In the genomic region with DNA sequence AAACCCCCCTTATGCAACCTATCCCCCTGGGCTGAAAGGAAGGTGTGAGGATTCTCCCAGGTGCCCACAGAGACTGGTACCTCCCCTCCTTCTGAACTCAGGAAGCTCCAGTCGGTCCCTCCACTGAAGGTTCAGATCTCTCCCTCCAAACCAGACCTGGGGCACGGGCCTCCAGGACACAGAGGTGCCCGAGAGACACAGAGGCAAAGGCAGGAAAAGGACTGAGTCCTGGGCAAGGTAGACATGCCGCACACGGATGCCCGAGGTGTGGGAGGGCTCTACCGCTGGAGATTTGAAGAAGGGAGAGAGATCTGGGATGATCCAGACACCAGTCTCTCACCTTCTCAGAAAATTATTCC, we compare ENCODE assay signal across 13 cellular contexts. TPM values are rescaled to one million over a fixed set of nuclear protein-coding genes. Genes with fewer than 3 reads are reported as not detected.
A peak's percentile ranks its signal among the peaks of the same experiment; 100 is the strongest.
DNase-seq lines count a peak whose midpoint lies in the region; ATAC-seq and TF ChIP-seq lines count a peak whose summit lies in the region.
"Had no signal": no experiment of that assay in that cellular context is flagged by ENCODE, and none has a peak within 500 bp of the region (broad histone marks: within the 10 kb centered on the region; RNA-seq: fewer than 3 reads in every experiment).

No MANE protein-coding gene starts in this region.

- no peak overlapping the region for H3K4me3 ChIP-seq in mesendoderm (ENCODE audit: low read length)

- CTCF ChIA-PET in CD4-positive, alpha-beta T cell (lab: Charles Lee), result interaction anchor here (1.1 kb wide), 1 partner anchor 72 kb away, joined by 3 read pairs; no protein-coding TSS in a partner anchor
- CTCF ChIA-PET in RWPE1 (lab: Yijun Ruan, JAX), result interaction anchor here (0.6 to 1.0 kb wide), 2 partner anchors 38 to 46 kb away, joined by 4 read pairs; no protein-coding TSS in a partner anchor

- no peaks in the 10 kb centered on the region for H3K79me1 ChIP-seq in mesendoderm (ENCODE audit: low read length)

- peaks cover 15% of the 10 kb centered on the region for H3K27me3 ChIP-seq in CD4-positive, alpha-beta T cell (ENCODE audit: control insufficient read depth, insufficient read depth, low read length)
- H3K27me3 ChIP-seq in mesendoderm (ENCODE audit: insufficient read depth, low read length, poor library complexity), result no peaks in the 10 kb centered on the region

- no peak overlapping the region for H3K18ac ChIP-seq in mesendoderm (ENCODE audit: low read length)

- H3K36me3 Mint-ChIP-seq in CD4-positive, alpha-beta T cell (ENCODE audit: low read depth), result no peaks in the 10 kb centered on the region

- no peak overlapping the region for H4K8ac ChIP-seq in mesendoderm (ENCODE audit: low read depth, low read length)

- no peaks in the 10 kb centered on the region for H3K36me3 ChIP-seq in mesendoderm (ENCODE audit: control insufficient read depth, insufficient read depth, low read length)

- no peak overlapping the region for H2BK15ac ChIP-seq in mesendoderm (replicated peaks; ENCODE audit: low read depth)

- intact Hi-C loops in CD4-positive, alpha-beta T cell (cut with DNase I, micrococcal nuclease), result no loop called here

- no peaks in the 10 kb centered on the region for H3K79me2 ChIP-seq in mesendoderm (ENCODE audit: control insufficient read depth, insufficient read depth, low read length)

- no peak overlapping the region for H2AK5ac ChIP-seq in mesendoderm (ENCODE audit: low read length)

- no peaks in the 10 kb centered on the region for H3K9me3 Mint-ChIP-seq in CD4-positive, alpha-beta T cell
- H3K9me3 Mint-ChIP-seq: stimulated activated naive CD8-positive, alpha-beta T cell treated with anti-CD3 and anti-CD28 coated beads, Interleukin-15, amount 100 ng/mL, for 72 hours had no signal

- H3K4me3 Mint-ChIP-seq in CD4-positive, alpha-beta T cell, result no peak overlapping the region
- H3K4me3 Mint-ChIP-seq: stimulated activated naive CD8-positive, alpha-beta T cell treated with anti-CD3 and anti-CD28 coated beads, Interleukin-15, amount 100 ng/mL, for 72 hours had no signal

- no peak overlapping the region for H2BK120ac ChIP-seq in mesendoderm (ENCODE audit: low read depth, low read length)

- H3K9me3 ChIP-seq in CD4-positive, alpha-beta T cell (ENCODE audit: control insufficient read depth, low read length), result no peaks in the 10 kb centered on the region

- H3K9ac ChIP-seq in mesendoderm (ENCODE audit: low read length), result no peak overlapping the region

- POLR2A ChIA-PET in CD4-positive, alpha-beta T cell (lab: Charles Lee), result no interaction called here
- POLR2A ChIA-PET in RWPE1 (lab: Yijun Ruan, JAX; ENCODE audit: low non-redundant PET), result no interaction called here

- no CpG with 5 or more reads among the region's 7 CpGs for WGBS in mesendoderm (ENCODE audit: extremely low coverage, insufficient coverage, low lambda C conversion rate)

- peaks cover 30% of the 10 kb centered on the region for H3K4me1 ChIP-seq in mesendoderm (ENCODE audit: control insufficient read depth, low read depth, low read length)

- no peak for DNase-seq in CD4-positive, alpha-beta T cell
- DNase-seq in RWPE1 (ENCODE audit: low spot score), result no peak
- no peak for DNase-seq in mesendoderm
- no peak for DNase-seq in DMS79 treated with DMSO at 0.1 percent for 48 hours (lab: John Stamatoyannopoulos, UW)
- no peak for DNase-seq in glomerular visceral epithelial cell (ENCODE audit: extremely low spot score)
- no peak for DNase-seq in GM20000 (ENCODE audit: low spot score)
- DNase-seq: activated CD4-positive, alpha-beta T cell treated with anti-CD3 and anti-CD28 coated beads, Interleukin-2, amount 50 U/mL, for 48 hours; NCI-H1930; NCI-H510A treated with DMSO at 0.1 percent for 48 hours; stimulated activated naive CD8-positive, alpha-beta T cell treated with anti-CD3 and anti-CD28 coated beads, Interleukin-15, amount 100 ng/mL, for 72 hours had no signal

- no peak overlapping the region for H3K4me2 ChIP-seq in mesendoderm (ENCODE audit: low read length)

- no peak overlapping the region for H3K56ac ChIP-seq in mesendoderm (ENCODE audit: low read length)

- no peaks in the 10 kb centered on the region for H3K27me3 Mint-ChIP-seq in CD4-positive, alpha-beta T cell
- H3K27me3 Mint-ChIP-seq: stimulated activated naive CD8-positive, alpha-beta T cell treated with anti-CD3 and anti-CD28 coated beads, Interleukin-15, amount 100 ng/mL, for 72 hours had no signal

- H2BK5ac ChIP-seq in mesendoderm (ENCODE audit: low read length), result no peak overlapping the region

- ATAC-seq in CD4-positive, alpha-beta T cell (ENCODE audit: poor library complexity), result no peak
- ATAC-seq: stimulated activated naive CD8-positive, alpha-beta T cell treated with anti-CD3 and anti-CD28 coated beads, Interleukin-15, amount 100 ng/mL, for 72 hours had no signal

- peaks cover 45% of the 10 kb centered on the region for H3K4me1 Mint-ChIP-seq in CD4-positive, alpha-beta T cell (ENCODE audit: low read depth)

- H3K23ac ChIP-seq in mesendoderm (ENCODE audit: low read length), result no peak overlapping the region

- peak overlapping the region; percentile 8 for H3K4ac ChIP-seq in mesendoderm (ENCODE audit: low read depth, low read length)

- no peak overlapping the region for H4K5ac ChIP-seq in mesendoderm (ENCODE audit: low read length)

- no peak overlapping the region for H3K27ac ChIP-seq in CD4-positive, alpha-beta T cell (ENCODE audit: low read depth, low read length)
- peak overlapping the region; percentile 76 for H3K27ac ChIP-seq in RWPE1
- H3K27ac ChIP-seq in mesendoderm (ENCODE audit: low read depth, low read length), result no peak overlapping the region

- H3K27ac Mint-ChIP-seq in CD4-positive, alpha-beta T cell, result peak overlapping the region; percentile 94

- TF ChIP-seq CTCF in CD4-positive, alpha-beta T cell (IDR thresholded peaks at IDR 0.05), result no peak
- no peak for TF ChIP-seq CTCF in RWPE1 (conservative IDR thresholded peaks at IDR 0.05; ENCODE audit: low read depth)
- no peak for TF ChIP-seq CTCF in GM20000 (IDR thresholded peaks at IDR 0.05; ENCODE audit: extremely low read depth, missing control alignments)

RNA-seq across cellular contexts. Expression of a gene that starts 3.6 kb away (rescaled TPM):
- total RNA-seq in CD4-positive, alpha-beta T cell, result not detected
- 0.04 TPM for polyA plus RNA-seq in mesendoderm (2013, experiment 1 of 2)
- 0.07 TPM for polyA plus RNA-seq in mesendoderm (2013, experiment 2 of 2)
- total RNA-seq: epithelial cell of proximal tubule, M059J, ureter had no signal

RNA-seq across cellular contexts. Expression of a gene that starts 10.7 kb away (rescaled TPM):
- total RNA-seq in CD4-positive, alpha-beta T cell, result not detected
- 0.04 TPM for polyA plus RNA-seq in mesendoderm (2013, experiment 1 of 2)
- polyA plus RNA-seq in mesendoderm (2013, experiment 2 of 2), result 0.06 TPM
- total RNA-seq: epithelial cell of proximal tubule, M059J, ureter had no signal

RNA-seq across cellular contexts. Expression of a gene that starts 20.2 kb away (rescaled TPM):
- total RNA-seq in CD4-positive, alpha-beta T cell, result 1 to 10 TPM; 3.1 to 3.9 TPM
- polyA plus RNA-seq in mesendoderm (2013, experiment 1 of 2), result 37.0 TPM
- 35.2 TPM for polyA plus RNA-seq in mesendoderm (2013, experiment 2 of 2)

RNA-seq across cellular contexts. Expression of a gene that starts 20.5 kb away (rescaled TPM):
- 100 to 1,000 TPM; 282 to 288 TPM for total RNA-seq in CD4-positive, alpha-beta T cell
- polyA plus RNA-seq in mesendoderm (2013, experiment 1 of 2), result 212 TPM
- polyA plus RNA-seq in mesendoderm (2013, experiment 2 of 2), result 206 TPM

RNA-seq across cellular contexts. Expression of a gene that starts 58.2 kb away (rescaled TPM):
- 1 to 10 TPM; 3.3 to 3.7 TPM for total RNA-seq in CD4-positive, alpha-beta T cell
- 11.2 TPM for polyA plus RNA-seq in mesendoderm (2013, experiment 1 of 2)
- polyA plus RNA-seq in mesendoderm (2013, experiment 2 of 2), result 10.8 TPM
